In the genomic region with DNA sequence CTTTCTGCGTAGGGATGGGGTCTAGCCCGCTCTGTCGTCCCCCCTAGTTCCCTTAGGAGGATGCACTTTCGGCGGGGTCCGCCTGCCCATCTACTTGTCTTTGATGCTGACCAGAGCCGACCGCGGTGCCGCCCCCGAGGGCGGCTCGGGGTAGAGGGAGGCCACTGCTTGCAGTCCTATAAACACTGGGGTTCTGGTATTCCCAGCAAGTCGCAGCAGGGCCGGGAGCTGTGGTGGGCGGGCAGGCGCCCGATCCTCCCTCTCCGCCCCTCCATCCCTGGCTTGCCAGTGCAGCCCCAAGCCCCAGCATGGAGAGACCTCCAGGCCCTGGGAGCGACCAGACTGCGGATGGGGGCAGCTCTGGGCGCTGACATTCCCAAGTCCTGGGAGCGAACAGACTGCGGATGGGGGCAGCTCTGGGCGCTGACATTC, we compare ENCODE assay signal across 8 cellular contexts. TPM values are rescaled to one million over a fixed set of nuclear protein-coding genes. Genes with fewer than 3 reads are reported as not detected.
A peak's percentile ranks its signal among the peaks of the same experiment; 100 is the strongest.
DNase-seq lines count a peak whose midpoint lies in the region; ATAC-seq, FAIRE-seq and TF ChIP-seq lines count a peak whose summit lies in the region.

No MANE protein-coding gene starts in this region.

- no peak for TF ChIP-seq CTCF in bronchial epithelial cell (IDR thresholded peaks at IDR 0.05; ENCODE audit: insufficient read depth, low read length, severe bottlenecking)

- FAIRE-seq in bronchial epithelial cell (lab: Jason Lieb, UNC) = no peak

- no peak for ATAC-seq in HG02571 (IDR thresholded peaks at IDR 0.05; ENCODE audit: unreplicated experiment)
- ATAC-seq in HG03378 (IDR thresholded peaks at IDR 0.05; ENCODE audit: unreplicated experiment) = no peak
- ATAC-seq in GM18519 (IDR thresholded peaks at IDR 0.05; ENCODE audit: low FRiP score, unreplicated experiment) = no peak

- H3K36me3 ChIP-seq in BLaER1 (peaks cover 24% of the 10 kb centered on the region), HUES64 (ENCODE audit: insufficient read depth, low read length) (no peaks in the 10 kb centered on the region), bronchial epithelial cell (ENCODE audit: control insufficient read depth, insufficient read depth, low read length) (peaks cover 22% of the 10 kb centered on the region)

- no peaks in the 10 kb centered on the region for H3K9me3 ChIP-seq in BLaER1
- no peaks in the 10 kb centered on the region for H3K9me3 ChIP-seq in HUES64 (ENCODE audit: insufficient read depth, low read depth, low read length)
- no peaks in the 10 kb centered on the region for H3K9me3 ChIP-seq in mononuclear cell (ENCODE audit: low read depth, low read length)

- 1% methylated on average over 25 of the region's 25 CpGs for WGBS in HUES64

- no peaks in the 10 kb centered on the region for H3K27me3 ChIP-seq in BLaER1
- H3K27me3 ChIP-seq in HUES64 (ENCODE audit: insufficient read depth, low read length) = no peaks in the 10 kb centered on the region
- no peaks in the 10 kb centered on the region for H3K27me3 ChIP-seq in bronchial epithelial cell (ENCODE audit: control insufficient read depth, insufficient read depth, low read length)
- H3K27me3 ChIP-seq in mononuclear cell (ENCODE audit: insufficient read depth, low read length) = no peaks in the 10 kb centered on the region

- peak overlapping the region; percentile 99 for H3K4me2 ChIP-seq in BLaER1

- peaks cover 44% of the 10 kb centered on the region for H4K20me1 ChIP-seq in BLaER1

- peak overlapping the region; percentile 84 for H3K9ac ChIP-seq in BLaER1
- peak overlapping the region; percentile 87 for H3K9ac ChIP-seq in HUES64 (ENCODE audit: low read depth, low read length)

- no peak for DNase-seq in bronchial epithelial cell (ENCODE audit: low read depth)
- no peak for DNase-seq in dermis blood vessel endothelial cell

- H3K4me3 ChIP-seq in BLaER1 = peak overlapping the region; percentile 86
- H3K4me3 ChIP-seq in HUES64 (ENCODE audit: low read length) = peak overlapping the region; percentile 93
- peak overlapping the region; percentile 91 for H3K4me3 ChIP-seq in bronchial epithelial cell (ENCODE audit: low read depth, low read length)
- H3K4me3 ChIP-seq in mononuclear cell (ENCODE audit: low read length) = peak overlapping the region; percentile 64

- peak overlapping the region; percentile 88 for H3K27ac ChIP-seq in BLaER1
- no peak overlapping the region; the same call in 1 of the 2 replicates for H3K27ac ChIP-seq in HUES64 (ENCODE audit: low read depth, low read length)

- H3K4me1 ChIP-seq in BLaER1 (peaks cover 59% of the 10 kb centered on the region), HUES64 (ENCODE audit: insufficient read depth, low read length) (peaks cover 14% of the 10 kb centered on the region), mononuclear cell (ENCODE audit: insufficient read depth, low read length) (peaks cover 41% of the 10 kb centered on the region)

RNA-seq across cellular contexts. Expression of a gene that starts 0.8 kb away (rescaled TPM):
- 25.2 TPM for polyA plus RNA-seq in HUES64 (2013, experiment 1 of 2)
- polyA plus RNA-seq in HUES64 (2013, experiment 2 of 2) = 29.0 TPM
- total RNA-seq in bronchial epithelial cell (90.6 and 156 TPM in 2 replicates), mononuclear cell (7.9 TPM), dermis blood vessel endothelial cell (6.3 and 9.4 TPM in 2 replicates)

RNA-seq across cellular contexts. Expression of a gene that starts 31.8 kb away (rescaled TPM):
- 19.5 TPM for polyA plus RNA-seq in HUES64 (2013, experiment 1 of 2)
- 19.7 TPM for polyA plus RNA-seq in HUES64 (2013, experiment 2 of 2)
- total RNA-seq in bronchial epithelial cell = 41.1 and 50.2 TPM in 2 replicates
- total RNA-seq in mononuclear cell = 33.2 TPM
- total RNA-seq in dermis blood vessel endothelial cell = 22.5 and 26.2 TPM in 2 replicates

RNA-seq across cellular contexts. Expression of a gene that starts 32.0 kb away (rescaled TPM):
- polyA plus RNA-seq in HUES64 (2013, experiment 1 of 2) = 2.7 TPM
- polyA plus RNA-seq in HUES64 (2013, experiment 2 of 2) = 1.5 TPM
- total RNA-seq in bronchial epithelial cell (2.0 and 2.9 TPM in 2 replicates), mononuclear cell (3.7 TPM), dermis blood vessel endothelial cell (11.7 and 13.6 TPM in 2 replicates)

RNA-seq across cellular contexts. Expression of a gene that starts 47.4 kb away (rescaled TPM):
- polyA plus RNA-seq in HUES64 (2013, experiment 1 of 2) = not detected
- not detected for polyA plus RNA-seq in HUES64 (2013, experiment 2 of 2)
- total RNA-seq in bronchial epithelial cell (under 0.01 TPM in 2 replicates), mononuclear cell (0.31 TPM), dermis blood vessel endothelial cell (0.09 and 0.17 TPM in 2 replicates)
